In genomic region chr11:67464411-67465189, GRCh38 we compare ENCODE assay signal across 9 cellular contexts. TPM values are rescaled to one million over a fixed set of nuclear protein-coding genes. Genes with fewer than 3 reads are reported as not detected.
A peak's percentile ranks its signal among the peaks of the same experiment; 100 is the strongest.
DNase-seq lines count a peak whose midpoint lies in the region; ATAC-seq and TF ChIP-seq lines count a peak whose summit lies in the region.
"Had no signal": no experiment of that assay in that cellular context is flagged by ENCODE, and none has a peak within 500 bp of the region (broad histone marks: within the 10 kb centered on the region; RNA-seq: fewer than 3 reads in every experiment).

No MANE protein-coding gene starts in this region.

- 0 to 19% (median 7%) methylated on average over 7 to 56 of the region's 56 CpGs for WGBS in adrenal gland, 4 donors
- 38% methylated on average over 35 of the region's 56 CpGs for WGBS in prostate gland

- DNase-seq in DMS153 treated with DMSO at 0.1 percent for 48 hours (lab: John Stamatoyannopoulos, UW; ENCODE audit: unreplicated experiment) (peak; percentile 84), H4 (ENCODE audit: low spot score) (peak; percentile 67), NB4 (ENCODE audit: low read depth) (peak; percentile 93), SW 1271 (lab: John Stamatoyannopoulos, UW) (peak; percentile 85 to 89), adrenal gland (peak; percentile 92 to 95 (median 94)), left ventricle myocardium superior (peak; percentile 91), prostate gland (ENCODE audit: low spot score) (peak; percentile 85), upper lobe of right lung (peak; percentile 96)

- H3K4me3 ChIP-seq in NB4 (ENCODE audit: low read depth, low read length): peak overlapping the region; percentile 83
- peak overlapping the region in 3 of 4 donors; percentile 37 to 74 (median 52) for H3K4me3 ChIP-seq in adrenal gland
- peak overlapping the region; percentile 26 to 43 for H3K4me3 ChIP-seq in prostate gland
- peak overlapping the region; percentile 73 for H3K4me3 ChIP-seq in upper lobe of right lung

- no peaks in the 10 kb centered on the region for H3K27me3 ChIP-seq in adrenal gland
- no peaks in the 10 kb centered on the region for H3K27me3 ChIP-seq in prostate gland (replicated peaks; ENCODE audit: insufficient read depth)
- H3K27me3 ChIP-seq in upper lobe of right lung: no peaks in the 10 kb centered on the region

- H3K9me3 ChIP-seq in adrenal gland (replicated peaks in 1 of 3) (no peaks in the 10 kb centered on the region), prostate gland (no peaks in the 10 kb centered on the region), upper lobe of right lung (no peaks in the 10 kb centered on the region)

- intact Hi-C loops in adrenal gland (cut with DNase I) (no loop called here), left ventricle myocardium superior (cut with micrococcal nuclease) (no loop called here), prostate gland (cut with DNase I) (loop anchor here (5.0 kb wide), 1 partner anchor 62 kb away; the partner anchor contains the start of genes PPP1CA and TBC1D10C), upper lobe of right lung (cut with DNase I) (no loop called here)

- H3K27ac ChIP-seq in adrenal gland (peak overlapping the region; percentile 90 to 98 (median 93)), prostate gland (peak overlapping the region; percentile 81 to 90), upper lobe of right lung (peak overlapping the region; percentile 92)

- peak; percentile 85 for TF ChIP-seq POLR2A in NB4 (IDR thresholded peaks at IDR 0.05; ENCODE audit: extremely low read depth, insufficient read length)
- peak in 1 of 2 donors; percentile 68 for TF ChIP-seq POLR2A in adrenal gland (IDR thresholded peaks at IDR 0.05)
- TF ChIP-seq POLR2A in prostate gland (IDR thresholded peaks at IDR 0.05): peak; percentile 69

- H3K4me1 ChIP-seq in adrenal gland (replicated peaks in 1 of 2) (peaks cover 25 to 41% of the 10 kb centered on the region in 2 donors), prostate gland (replicated peaks) (peaks cover 6% of the 10 kb centered on the region), upper lobe of right lung (peaks cover 24% of the 10 kb centered on the region)

- H3K36me3 ChIP-seq in adrenal gland (replicated peaks in 1 of 2): no peaks in the 10 kb centered on the region
- peaks cover 0 to 4% of the 10 kb centered on the region in 2 donors for H3K36me3 ChIP-seq in prostate gland
- H3K36me3 ChIP-seq in upper lobe of right lung: no peaks in the 10 kb centered on the region

- ATAC-seq in left ventricle myocardium superior: peak; percentile 72
- peak; percentile 85 for ATAC-seq in upper lobe of right lung

- TF ChIP-seq CTCF in NB4 (IDR thresholded peaks at IDR 0.05; ENCODE audit: low read depth, low read length): no peak
- TF ChIP-seq CTCF in adrenal gland (IDR thresholded peaks at IDR 0.05): no peak
- no peak for TF ChIP-seq CTCF in prostate gland (IDR thresholded peaks at IDR 0.05)
- TF ChIP-seq CTCF in upper lobe of right lung (IDR thresholded peaks at IDR 0.05): no peak

RNA-seq across cellular contexts. Expression of gene TMEM134, which starts 4.5 kb away (rescaled TPM):
- 17.3 and 38.6 TPM in 2 replicates for total RNA-seq in H4 (2014; rRNA removed; shearing (Covaris generic))
- total RNA-seq in adrenal gland (100 to 1,000 TPM in 3 of 8 donors, 10 to 100 TPM in 5; 73.6 to 257 (median 98.0) TPM), left ventricle myocardium superior (91.5 TPM), prostate gland (100 to 1,000 TPM; 106 to 402 TPM), upper lobe of right lung (46.9 TPM)
- polyA plus RNA-seq in adrenal gland: 100 to 1,000 TPM in 2 of 3 donors, 10 to 100 TPM in 1; 15.5 to 103 (median 102) TPM

RNA-seq across cellular contexts. Expression of gene CABP4, which starts 9.4 kb away (rescaled TPM):
- total RNA-seq in H4 (2014; rRNA removed; shearing (Covaris generic)): 0.39 TPM in 1 of 2 replicates, not detected in the other
- total RNA-seq in adrenal gland (1 to 10 TPM in 5 of 8 donors, under 1 TPM in 2, not detected in 1; 0.54 to 3.8 (median 1.6) TPM), left ventricle myocardium superior (0.64 TPM), prostate gland (1 to 10 TPM; 4.3 to 6.1 TPM), upper lobe of right lung (3.2 TPM)
- 1 to 10 TPM in 2 of 3 donors, under 1 TPM in 1; 0.31 to 2.1 (median 1.1) TPM for polyA plus RNA-seq in adrenal gland

RNA-seq across cellular contexts. Expression of gene GPR152, which starts 12.1 kb away (rescaled TPM):
- not detected in 2 replicates for total RNA-seq in H4 (2014; rRNA removed; shearing (Covaris generic))
- under 1 TPM in 1 of 8 donors, not detected in 7; 0.18 TPM for total RNA-seq in adrenal gland
- not detected for polyA plus RNA-seq in adrenal gland
- not detected for total RNA-seq in left ventricle myocardium superior
- total RNA-seq in prostate gland: not detected
- total RNA-seq in upper lobe of right lung: not detected
- total RNA-seq: glomerular endothelial cell had no signal

RNA-seq across cellular contexts. Expression of gene AIP, which starts 18.2 kb away (rescaled TPM):
- total RNA-seq in H4 (2014; rRNA removed; shearing (Covaris generic)): 69.9 and 83.0 TPM in 2 replicates
- total RNA-seq in adrenal gland (100 to 1,000 TPM in 2 of 8 donors, 10 to 100 TPM in 6; 62.0 to 114 (median 83.9) TPM), left ventricle myocardium superior (51.3 TPM), prostate gland (10 to 100 TPM; 63.7 to 93.7 TPM), upper lobe of right lung (87.0 TPM)
- 100 to 1,000 TPM in 2 of 3 donors, 10 to 100 TPM in 1; 35.3 to 152 (median 119) TPM for polyA plus RNA-seq in adrenal gland

RNA-seq across cellular contexts. Expression of gene CORO1B, which starts 21.3 kb away (rescaled TPM):
- 96.0 and 111 TPM in 2 replicates for total RNA-seq in H4 (2014; rRNA removed; shearing (Covaris generic))
- total RNA-seq in adrenal gland: 100 to 1,000 TPM in 5 of 8 donors, 10 to 100 TPM in 3; 65.1 to 142 (median 102) TPM
- polyA plus RNA-seq in adrenal gland: 100 to 1,000 TPM in 2 of 3 donors, 10 to 100 TPM in 1; 28.9 to 159 (median 141) TPM
- total RNA-seq in left ventricle myocardium superior: 23.2 TPM
- 100 to 1,000 TPM; 106 to 184 TPM for total RNA-seq in prostate gland
- total RNA-seq in upper lobe of right lung: 132 TPM

Comparison
In these comparisons a context has a peak if more than half of its experiments do, and no peak if none do; other contexts are left out.
1. Peak in every context shown above with its lines: DNase-seq, ATAC-seq, H3K4me3 ChIP-seq and H3K27ac ChIP-seq.